ENCODE assay signal across 8 cellular contexts in genomic region chr15:80309769-80310384, GRCh38. TPM values are rescaled to one million over a fixed set of nuclear protein-coding genes. Genes with fewer than 3 reads are reported as not detected.
DNase-seq lines count a peak whose midpoint lies in the region; ATAC-seq lines count a peak whose summit lies in the region.

No MANE protein-coding gene starts in this region.

- peak; percentile 82 for ATAC-seq in Right ventricle myocardium superior (ENCODE audit: poor library complexity)
- ATAC-seq in activated CD4-positive, CD25-positive, alpha-beta regulatory T cell treated with anti-CD3 and anti-CD28 coated beads, Interleukin-2, amount 50 U/mL, for 24 hours = no peak

- intact Hi-C loops in Right ventricle myocardium superior (cut with DNase I) = loop anchor here (5.0 kb wide), 1 partner anchor 68 kb away; no protein-coding TSS in a partner anchor
- intact Hi-C loops in cardiac septum (cut with DNase I) = loop anchor here (1.0 kb wide), 1 partner anchor 67 kb away; no protein-coding TSS in a partner anchor

- DNase-seq in Right ventricle myocardium superior (no peak), cardiac septum (ENCODE audit: low spot score) (no peak), RKO (ENCODE audit: low spot score) (peak; percentile 12), hepatic stellate cell (ENCODE audit: low spot score) (peak; percentile 10), T1000 (lab: John Stamatoyannopoulos, UW) (no peak)
- DNase-seq in stimulated activated CD4-positive, alpha-beta T cell treated with anti-CD3 and anti-CD28 coated beads, Interleukin-2, amount 100 ng/mL, for 48 hours = no peak
- DNase-seq in stimulated activated CD8-positive, alpha-beta memory T cell treated with anti-CD3 and anti-CD28 coated beads, Interleukin-4, amount 100 ng/mL, for 48 hours = no peak

RNA-seq across cellular contexts. Expression of gene CTXND1, which starts 57.9 kb away (rescaled TPM):
- total RNA-seq in Right ventricle myocardium superior = 0.94 TPM
- 5.6 TPM for total RNA-seq in cardiac septum

Comparison
In these comparisons a context has a peak if more than half of its experiments do, and no peak if none do; other contexts are left out.
1. DNase-seq: peak in RKO (single experiment) and hepatic stellate cell (single experiment); none in Right ventricle myocardium superior (single experiment), cardiac septum (single experiment), stimulated activated CD4-positive, alpha-beta T cell treated with anti-CD3 and anti-CD28 coated beads, Interleukin-2, amount 100 ng/mL, for 48 hours (0 of 2), stimulated activated CD8-positive, alpha-beta memory T cell treated with anti-CD3 and anti-CD28 coated beads, Interleukin-4, amount 100 ng/mL, for 48 hours (single experiment) and T1000 (single experiment).